13 cellular contexts compared by ENCODE assay signal in the genomic region with DNA sequence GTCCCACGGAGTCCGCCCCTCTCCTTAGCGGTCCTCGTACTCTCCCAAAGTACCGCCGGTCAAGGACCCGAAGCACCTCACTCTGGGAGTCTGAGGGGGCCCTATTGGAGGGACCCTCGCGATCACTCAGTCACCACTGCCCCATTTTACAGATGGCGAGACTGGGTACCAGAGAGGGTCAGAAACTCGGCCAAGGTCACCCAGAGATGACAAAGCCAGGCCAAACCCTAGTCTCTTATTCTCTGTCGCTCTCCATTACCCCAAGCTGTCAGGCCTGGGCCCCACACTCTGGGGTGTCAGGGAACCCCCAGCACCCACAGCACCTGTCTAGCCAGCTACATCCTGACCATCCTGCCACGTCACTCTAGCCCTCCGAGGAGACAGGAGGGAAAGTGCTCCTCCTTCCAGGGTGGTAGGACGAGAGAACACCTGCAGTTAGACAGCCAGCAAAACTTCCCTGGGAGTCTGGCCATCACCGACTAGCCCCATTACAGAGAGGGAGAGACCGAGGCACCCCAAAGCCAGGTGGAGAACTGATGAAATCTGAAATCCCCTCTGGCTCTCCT. TPM values are rescaled to one million over a fixed set of nuclear protein-coding genes. Genes with fewer than 3 reads are reported as not detected.
DNase-seq lines count a peak whose midpoint lies in the region; ATAC-seq and TF ChIP-seq lines count a peak whose summit lies in the region.
"Had no signal": no experiment of that assay in that cellular context is flagged by ENCODE, and none has a peak within 500 bp of the region (broad histone marks: within the 10 kb centered on the region; RNA-seq: fewer than 3 reads in every experiment).

No MANE protein-coding gene starts in this region.

- no peak for ATAC-seq in activated CD4-positive, alpha-beta T cell treated with anti-CD3 and anti-CD28 coated beads for 36 hours
- ATAC-seq in effector memory CD8-positive, alpha-beta T cell (replicated peaks) = peak; percentile 28

- H3K36me3 Mint-ChIP-seq in activated CD4-positive, alpha-beta T cell treated with anti-CD3 and anti-CD28 coated beads for 36 hours (ENCODE audit: low read depth) = no peaks in the 10 kb centered on the region
- peaks cover 4% of the 10 kb centered on the region for H3K36me3 Mint-ChIP-seq in effector memory CD8-positive, alpha-beta T cell (ENCODE audit: insufficient read depth)

- DNase-seq in activated CD4-positive, alpha-beta T cell treated with anti-CD3 and anti-CD28 coated beads for 36 hours = no peak
- no peak for DNase-seq in activated CD4-positive, alpha-beta T cell treated with anti-CD3 and anti-CD28 coated beads for 1 hour
- DNase-seq in OCI-LY7 (ENCODE audit: low spot score) = no peak
- no peak for DNase-seq in effector memory CD8-positive, alpha-beta T cell
- peak; percentile 80 for DNase-seq in osteoblast (ENCODE audit: insufficient read length, low spot score, missing footprints)
- no peak for DNase-seq in activated CD4-positive, CD25-positive, alpha-beta regulatory T cell (lab: John Stamatoyannopoulos, UW)
- DNase-seq in H4 (ENCODE audit: low spot score) = no peak
- DNase-seq in SKM-1 (lab: John Stamatoyannopoulos, UW; ENCODE audit: unreplicated experiment) = no peak
- DNase-seq: activated gamma-delta T cell, NCI-H2107, upper lobe of left lung had no signal

- H2AFZ ChIP-seq in OCI-LY7 (ENCODE audit: low read length) = no peak overlapping the region
- no peak overlapping the region for H2AFZ ChIP-seq in osteoblast (ENCODE audit: low read length)

- H4K20me1 ChIP-seq in OCI-LY7 (ENCODE audit: insufficient read depth, low read length) = no peaks in the 10 kb centered on the region
- H4K20me1 ChIP-seq in osteoblast (ENCODE audit: insufficient read depth, low read length) = peaks cover 2% of the 10 kb centered on the region

- H3K4me2 ChIP-seq in OCI-LY7 (ENCODE audit: low read length) (peak overlapping the region; percentile 51), osteoblast (ENCODE audit: insufficient read depth, low read length) (no peak overlapping the region)

- POLR2A ChIA-PET in activated CD4-positive, alpha-beta T cell treated with anti-CD3 and anti-CD28 coated beads for 36 hours (lab: Charles Lee) = no interaction called here
- POLR2A ChIA-PET in OCI-LY7 (lab: Charles Lee) = no interaction called here

- H3K4me1 ChIP-seq in OCI-LY7 (ENCODE audit: insufficient read depth, low read length, poor library complexity, severe bottlenecking) (peaks cover 5% of the 10 kb centered on the region), osteoblast (ENCODE audit: insufficient read depth, low read length) (peaks cover 2% of the 10 kb centered on the region)

- H3K9me3 Mint-ChIP-seq in activated CD4-positive, alpha-beta T cell treated with anti-CD3 and anti-CD28 coated beads for 36 hours (ENCODE audit: low read depth) = no peaks in the 10 kb centered on the region
- no peaks in the 10 kb centered on the region for H3K9me3 Mint-ChIP-seq in effector memory CD8-positive, alpha-beta T cell

- peak overlapping the region; percentile 45 for H3K4me3 Mint-ChIP-seq in activated CD4-positive, alpha-beta T cell treated with anti-CD3 and anti-CD28 coated beads for 36 hours
- peak overlapping the region; percentile 58 to 71 for H3K4me3 Mint-ChIP-seq in effector memory CD8-positive, alpha-beta T cell

- BruUV-seq in OCI-LY7 (replicated peaks; lab: Mats Ljungman, UMichigan) = no TSS peak

- peaks cover 59% of the 10 kb centered on the region for H3K27me3 Mint-ChIP-seq in activated CD4-positive, alpha-beta T cell treated with anti-CD3 and anti-CD28 coated beads for 36 hours
- H3K27me3 Mint-ChIP-seq in effector memory CD8-positive, alpha-beta T cell = peaks cover 64 to 89% of the 10 kb centered on the region in 2 donors

- H3K9me3 ChIP-seq in OCI-LY7 (ENCODE audit: low read length) (no peaks in the 10 kb centered on the region), osteoblast (ENCODE audit: low read depth, low read length) (no peaks in the 10 kb centered on the region)
- H3K9me3 ChIP-seq: neutrophil, upper lobe of left lung had no signal

- intact Hi-C loops in activated CD4-positive, alpha-beta T cell treated with anti-CD3 and anti-CD28 coated beads for 36 hours (cut with DNase I, micrococcal nuclease) = no loop called here
- intact Hi-C loops in OCI-LY7 (cut with micrococcal nuclease; ENCODE audit: unreplicated experiment) = no loop called here

- no peaks in the 10 kb centered on the region for H3K9me2 ChIP-seq in OCI-LY7 (ENCODE audit: insufficient read depth, low read length)

- TF ChIP-seq CTCF in OCI-LY7 (conservative IDR thresholded peaks at IDR 0.05; ENCODE audit: low read length) (no peak), osteoblast (IDR thresholded peaks at IDR 0.05; ENCODE audit: extremely low read depth, low read depth, low read length) (no peak)

- H3K4me1 Mint-ChIP-seq in activated CD4-positive, alpha-beta T cell treated with anti-CD3 and anti-CD28 coated beads for 36 hours = peaks cover 12% of the 10 kb centered on the region
- peaks cover 5 to 15% of the 10 kb centered on the region in 2 donors for H3K4me1 Mint-ChIP-seq in effector memory CD8-positive, alpha-beta T cell (ENCODE audit: low read depth in 2 of 2)

- no peaks in the 10 kb centered on the region for H3K36me3 ChIP-seq in OCI-LY7 (ENCODE audit: insufficient read depth, low read length)
- H3K36me3 ChIP-seq in osteoblast (ENCODE audit: insufficient read depth, low read length) = no peaks in the 10 kb centered on the region
- H3K36me3 ChIP-seq: neutrophil, upper lobe of left lung had no signal

- H3K4me3 ChIP-seq in OCI-LY7 (ENCODE audit: low read depth, low read length, poor library complexity, severe bottlenecking) = peak overlapping the region; percentile 59
- H3K4me3 ChIP-seq in osteoblast (ENCODE audit: insufficient read depth, low read length) = no peak overlapping the region

- H3K27ac ChIP-seq in OCI-LY7 (ENCODE audit: low read depth, low read length, poor library complexity, severe bottlenecking) (no peak overlapping the region), osteoblast (ENCODE audit: low read depth, low read length) (no peak overlapping the region)
- H3K27ac ChIP-seq: neutrophil, upper lobe of left lung had no signal

- CTCF ChIA-PET in activated CD4-positive, alpha-beta T cell treated with anti-CD3 and anti-CD28 coated beads for 36 hours (lab: Charles Lee) = no interaction called here
- CTCF ChIA-PET in OCI-LY7 (lab: Charles Lee; ENCODE audit: unreplicated experiment) = no interaction called here

- no peaks in the 10 kb centered on the region for H3K79me2 ChIP-seq in OCI-LY7 (ENCODE audit: insufficient read depth, low read depth, low read length)
- no peaks in the 10 kb centered on the region for H3K79me2 ChIP-seq in osteoblast (ENCODE audit: insufficient read depth, low read length)

- H3K27ac Mint-ChIP-seq in activated CD4-positive, alpha-beta T cell treated with anti-CD3 and anti-CD28 coated beads for 36 hours = no peak overlapping the region
- no peak overlapping the region for H3K27ac Mint-ChIP-seq in effector memory CD8-positive, alpha-beta T cell

- H3K27me3 ChIP-seq in osteoblast (ENCODE audit: insufficient read depth, low read length) = peaks cover 84% of the 10 kb centered on the region

RNA-seq across cellular contexts. Expression of gene KCNJ4, which starts 1.4 kb away (rescaled TPM):
- not detected for total RNA-seq in activated CD4-positive, alpha-beta T cell treated with anti-CD3 and anti-CD28 coated beads for 36 hours
- total RNA-seq in OCI-LY7 (2014; rRNA removed; shearing (Covaris generic)) = not detected in 2 replicates
- total RNA-seq in OCI-LY7 (2022) = not detected in 2 replicates
- total RNA-seq in osteoblast = not detected in 2 replicates
- total RNA-seq in H4 (2014; rRNA removed; shearing (Covaris generic)) = 0.60 and 1.1 TPM in 2 replicates
- total RNA-seq: A172, upper lobe of left lung had no signal

RNA-seq across cellular contexts. Expression of gene KDELR3, which starts 11.5 kb away (rescaled TPM):
- 1 to 10 TPM in 1 of 2 experiments, under 1 TPM in 1; 0.84 to 1.1 TPM for total RNA-seq in activated CD4-positive, alpha-beta T cell treated with anti-CD3 and anti-CD28 coated beads for 36 hours
- total RNA-seq in OCI-LY7 (2014; rRNA removed; shearing (Covaris generic)) = not detected in 2 replicates
- total RNA-seq in OCI-LY7 (2022) (not detected in 2 replicates), osteoblast (142 and 161 TPM in 2 replicates)
- total RNA-seq in H4 (2014; rRNA removed; shearing (Covaris generic)) = 52.2 and 72.8 TPM in 2 replicates

RNA-seq across cellular contexts. Expression of gene DDX17, which starts 49.8 kb away (rescaled TPM):
- total RNA-seq in activated CD4-positive, alpha-beta T cell treated with anti-CD3 and anti-CD28 coated beads for 36 hours = 100 to 1,000 TPM; 259 to 328 TPM
- total RNA-seq in OCI-LY7 (2014; rRNA removed; shearing (Covaris generic)) = 626 and 667 TPM in 2 replicates
- total RNA-seq in OCI-LY7 (2022) (505 and 508 TPM in 2 replicates), osteoblast (434 and 496 TPM in 2 replicates)
- total RNA-seq in H4 (2014; rRNA removed; shearing (Covaris generic)) = 128 and 155 TPM in 2 replicates

Comparison
In these comparisons a context has a peak if more than half of its experiments do, and no peak if none do; other contexts are left out.
1. RNA of gene KDELR3, which starts 11.5 kb away (total RNA-seq): 142 to 161 TPM in osteoblast and 52.2 to 72.8 TPM in H4; 0.84 to 1.1 TPM in activated CD4-positive, alpha-beta T cell treated with anti-CD3 and anti-CD28 coated beads for 36 hours and not detected in OCI-LY7; every median in the first group is over 10 times any median in the second.